ENCODE assay signal across 8 cellular contexts in genomic region chr4:104491826-104492771, GRCh38. TPM values are rescaled to one million over a fixed set of nuclear protein-coding genes. Genes with fewer than 3 reads are reported as not detected.
DNase-seq lines count a peak whose midpoint lies in the region; ATAC-seq and TF ChIP-seq lines count a peak whose summit lies in the region.

No MANE protein-coding gene starts in this region.

- intact Hi-C loops in prostate gland (cut with DNase I), result no loop called here

- H3K36me3 ChIP-seq in SU-DHL-6 (ENCODE audit: low read length) (no peaks in the 10 kb centered on the region), prostate gland (no peaks in the 10 kb centered on the region)

- TF ChIP-seq POLR2A in prostate gland (IDR thresholded peaks at IDR 0.05), result no peak

- H3K9me3 ChIP-seq in SU-DHL-6 (ENCODE audit: insufficient read depth, low read length) (no peaks in the 10 kb centered on the region), prostate gland (no peaks in the 10 kb centered on the region)

- WGBS in prostate gland, result 5% methylated on average over 19 of the region's 19 CpGs

- H3K4me2 ChIP-seq in SU-DHL-6 (ENCODE audit: low read depth, low read length, poor library complexity, severe bottlenecking), result peak overlapping the region; percentile 72

- peak overlapping the region; percentile 62 for H3K9ac ChIP-seq in SU-DHL-6 (ENCODE audit: low read length)

- H3K4me3 ChIP-seq in SU-DHL-6 (ENCODE audit: insufficient read depth, low read length, poor library complexity, severe bottlenecking) (peak overlapping the region; percentile 55), fibroblast of villous mesenchyme (ENCODE audit: low read depth, low read length) (peak overlapping the region; percentile 57), prostate gland (peak overlapping the region; percentile 52 to 56)

- no peaks in the 10 kb centered on the region for H3K79me2 ChIP-seq in SU-DHL-6 (ENCODE audit: insufficient read depth, low read length)

- H4K20me1 ChIP-seq in SU-DHL-6 (ENCODE audit: low read depth, low read length), result no peaks in the 10 kb centered on the region

- H2AFZ ChIP-seq in SU-DHL-6 (ENCODE audit: low read depth, low read length, severe bottlenecking), result peak overlapping the region; percentile 77

- H3K27ac ChIP-seq in SU-DHL-6 (ENCODE audit: low read depth, low read length) (peak overlapping the region; percentile 83), prostate gland (peak overlapping the region; percentile 70 to 76)

- DNase-seq in EH (ENCODE audit: low read depth), result peak; percentile 1
- no peak for DNase-seq in fibroblast of villous mesenchyme (ENCODE audit: low read depth)
- DNase-seq in prostate gland (ENCODE audit: low spot score), result peak; percentile 5
- no peak for DNase-seq in A172 (ENCODE audit: low spot score)
- DNase-seq in middle frontal gyrus (ENCODE audit: extremely low spot score, low spot score), result no peak

- no peak for TF ChIP-seq CTCF in SU-DHL-6 (IDR thresholded peaks at IDR 0.05; ENCODE audit: insufficient read depth, low read length, poor library complexity, severe bottlenecking)
- no peak for TF ChIP-seq CTCF in fibroblast of villous mesenchyme (IDR thresholded peaks at IDR 0.05; ENCODE audit: insufficient read depth, low read depth, low read length)
- TF ChIP-seq CTCF in prostate gland (IDR thresholded peaks at IDR 0.05), result no peak

- ATAC-seq in GM19372 (IDR thresholded peaks at IDR 0.05; ENCODE audit: low read depth, unreplicated experiment) (peak; percentile 24), HG03442 (IDR thresholded peaks at IDR 0.05; ENCODE audit: unreplicated experiment) (peak; percentile 34)

- no peaks in the 10 kb centered on the region for H3K27me3 ChIP-seq in SU-DHL-6 (ENCODE audit: low read length)
- no peaks in the 10 kb centered on the region for H3K27me3 ChIP-seq in prostate gland (replicated peaks; ENCODE audit: insufficient read depth)

- peaks cover 41% of the 10 kb centered on the region for H3F3A ChIP-seq in SU-DHL-6 (ENCODE audit: insufficient read depth)

- no peaks in the 10 kb centered on the region for H3K9me2 ChIP-seq in SU-DHL-6 (replicated peaks; ENCODE audit: insufficient read depth, low read length)

- no peaks in the 10 kb centered on the region for H3K4me1 ChIP-seq in prostate gland (replicated peaks)

RNA-seq across cellular contexts. Expression of gene CXXC4, which starts 2.6 kb away (rescaled TPM):
- 0.32 and 0.43 TPM in 2 replicates for total RNA-seq in fibroblast of villous mesenchyme
- total RNA-seq in prostate gland, result 1 to 10 TPM; 1.2 to 7.0 TPM
- 0.28 and 0.48 TPM in 2 replicates for total RNA-seq in A172 (2014; rRNA removed; shearing (Covaris generic))

Comparison
In these comparisons a context has a peak if more than half of its experiments do, and no peak if none do; other contexts are left out.
1. DNase-seq: peak in EH (single experiment) and prostate gland (single experiment); none in fibroblast of villous mesenchyme (single experiment), A172 (single experiment) and middle frontal gyrus (single experiment).
2. Peak in every context shown above with its lines, with median percentiles within 50 percentile points of each other: H3K4me3 ChIP-seq.